ENCODE assay signal across 21 cellular contexts in the genomic region with DNA sequence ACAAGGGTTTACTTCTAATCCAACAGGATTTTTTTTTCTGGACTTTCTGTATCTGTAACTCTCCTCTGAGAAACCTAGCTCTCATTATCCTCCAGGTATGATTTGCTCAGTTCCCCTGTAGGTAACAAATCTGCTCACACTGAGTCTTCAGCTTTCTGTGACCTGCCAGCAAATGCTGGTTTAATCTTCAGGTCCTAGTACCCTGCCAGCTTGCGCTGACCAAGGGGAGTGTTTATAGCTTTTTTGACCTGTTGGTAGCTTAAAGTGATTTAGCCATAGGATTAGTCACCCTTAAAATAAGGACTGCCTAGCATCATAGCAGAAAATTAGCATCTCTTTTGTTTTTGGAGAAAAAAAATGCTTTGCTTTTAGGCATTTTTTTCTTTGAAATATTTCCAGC. TPM values are rescaled to one million over a fixed set of nuclear protein-coding genes. Genes with fewer than 3 reads are reported as not detected.
"Had no signal": no experiment of that assay in that cellular context is flagged by ENCODE, and none has a peak within 500 bp of the region (broad histone marks: within the 10 kb centered on the region; RNA-seq: fewer than 3 reads in every experiment).

No MANE protein-coding gene starts in this region.

- H3K27ac Mint-ChIP-seq: activated B cell treated with CpG ODN at 0.5 μM for 24 hours; activated CD4-positive, alpha-beta T cell treated with anti-CD3 and anti-CD28 coated beads, Interleukin-2, amount 10 ng/mL, durations not matched to agents 7 days and 5 days; activated naive CD4-positive, alpha-beta T cell treated with anti-CD3 and anti-CD28 coated beads for 36 hours; memory B cell; T-cell had no signal

- H3K4me1 ChIP-seq: testis had no signal

- H3K9me3 ChIP-seq: testis had no signal

- H3K27me3 Mint-ChIP-seq: activated B cell treated with CpG ODN at 0.5 μM for 24 hours; activated CD4-positive, alpha-beta T cell treated with anti-CD3 and anti-CD28 coated beads, Interleukin-2, amount 10 ng/mL, durations not matched to agents 7 days and 5 days; activated T-helper 17 cell treated with anti-CD3 and anti-CD28 coated beads, Interleukin-2, amount 50 U/mL, for 72 hours; memory B cell; stimulated activated naive CD8-positive, alpha-beta T cell treated with anti-CD3 and anti-CD28 coated beads, Interleukin-15, amount 100 ng/mL, for 72 hours; T-cell had no signal

- H3K4me3 Mint-ChIP-seq: activated B cell treated with CpG ODN at 0.5 μM for 24 hours; activated CD4-positive, alpha-beta T cell treated with anti-CD3 and anti-CD28 coated beads, Interleukin-2, amount 10 ng/mL, durations not matched to agents 7 days and 5 days; activated naive CD4-positive, alpha-beta T cell treated with anti-CD3 and anti-CD28 coated beads for 36 hours; activated T-helper 17 cell treated with anti-CD3 and anti-CD28 coated beads, Interleukin-2, amount 50 U/mL, for 72 hours; memory B cell; nephron; stimulated activated naive CD8-positive, alpha-beta T cell treated with anti-CD3 and anti-CD28 coated beads, Interleukin-15, amount 100 ng/mL, for 72 hours; T-cell had no signal

- ATAC-seq: activated T-helper 17 cell treated with anti-CD3 and anti-CD28 coated beads, Interleukin-2, amount 50 U/mL, for 72 hours; esophagus mucosa; left lobe of liver; stimulated activated naive CD8-positive, alpha-beta T cell treated with anti-CD3 and anti-CD28 coated beads, Interleukin-15, amount 100 ng/mL, for 72 hours; T-cell had no signal

- H3K4me3 ChIP-seq: testis had no signal

- H3K9me3 Mint-ChIP-seq: activated naive CD4-positive, alpha-beta T cell treated with anti-CD3 and anti-CD28 coated beads for 36 hours; activated T-helper 17 cell treated with anti-CD3 and anti-CD28 coated beads, Interleukin-2, amount 50 U/mL, for 72 hours; nephron had no signal

- H3K27ac ChIP-seq: testis had no signal

- DNase-seq: activated B cell treated with CpG ODN at 0.5 μM for 24 hours; activated CD4-positive, alpha-beta T cell treated with anti-CD3 and anti-CD28 coated beads, Interleukin-2, amount 10 ng/mL, durations not matched to agents 7 days and 5 days; activated CD8-positive, alpha-beta memory T cell treated with anti-CD3 and anti-CD28 coated beads for 24 hours; activated naive CD4-positive, alpha-beta T cell treated with anti-CD3 and anti-CD28 coated beads for 36 hours; central memory CD4-positive, alpha-beta T cell; dermis blood vessel endothelial cell; foreskin melanocyte; head of caudate nucleus; stimulated activated CD4-positive, alpha-beta T cell treated with anti-CD3 and anti-CD28 coated beads, Interleukin-4, amount 100 ng/mL, for 24 hours; stimulated activated naive CD8-positive, alpha-beta T cell treated with anti-CD3 and anti-CD28 coated beads, Interleukin-15, amount 100 ng/mL, for 72 hours; T-cell; testis had no signal

- H3K27me3 ChIP-seq: testis had no signal

RNA-seq across cellular contexts. Expression of a gene that starts 56.4 kb away (rescaled TPM):
- total RNA-seq: activated B cell treated with CpG ODN at 0.5 μM for 24 hours; activated CD4-positive, alpha-beta T cell treated with anti-CD3 and anti-CD28 coated beads, Interleukin-2, amount 10 ng/mL, durations not matched to agents 7 days and 5 days; activated naive CD4-positive, alpha-beta T cell treated with anti-CD3 and anti-CD28 coated beads for 36 hours; activated T-helper 17 cell treated with anti-CD3 and anti-CD28 coated beads, Interleukin-2, amount 50 U/mL, for 72 hours; dermis blood vessel endothelial cell; esophagus mucosa; left lobe of liver; omental fat pad; pulmonary artery endothelial cell; T-cell; ureter had no signal
- polyA plus RNA-seq: adipose tissue had no signal
